Comparison of ENCODE assay signal across 12 cellular contexts in the genomic region with DNA sequence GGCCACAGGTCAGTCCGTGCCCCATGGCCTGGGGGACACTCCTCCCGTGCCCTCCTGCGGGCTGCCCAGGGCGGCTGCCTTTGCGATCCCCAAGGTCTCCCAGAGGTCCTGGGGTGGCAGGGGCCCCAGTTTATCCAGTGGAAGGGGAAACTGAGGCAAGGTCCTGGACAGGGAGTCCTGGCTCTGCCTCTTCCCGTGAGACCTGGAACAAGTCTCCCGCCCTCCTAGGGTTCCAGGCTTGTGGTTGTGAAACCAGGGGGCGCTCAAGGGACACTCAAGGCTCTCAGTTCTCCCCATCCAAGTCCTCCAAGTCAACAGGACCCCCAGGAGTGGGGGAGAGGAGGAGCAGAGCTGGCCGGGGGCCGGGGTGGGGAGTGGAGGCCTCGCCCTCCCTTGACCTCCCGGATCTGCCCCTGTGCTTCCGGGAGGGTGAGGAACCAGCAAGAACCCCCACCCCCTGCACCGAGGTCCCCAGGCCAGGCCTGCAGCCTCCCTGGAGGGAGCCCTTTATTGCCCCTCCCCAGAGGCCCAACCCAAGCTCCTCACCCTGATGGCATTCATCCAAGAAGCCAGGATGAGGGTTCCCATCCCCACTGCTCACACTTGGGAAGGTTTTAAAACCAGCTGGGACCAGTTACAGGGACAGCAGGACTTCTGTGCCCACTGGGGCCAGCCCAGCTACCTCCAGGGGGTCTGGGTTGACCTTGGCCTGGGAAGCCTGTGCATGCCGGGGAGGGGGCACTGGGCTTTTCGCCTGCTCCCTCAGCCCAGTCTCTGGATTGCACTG. TPM values are rescaled to one million over a fixed set of nuclear protein-coding genes. Genes with fewer than 3 reads are reported as not detected.
DNase-seq lines count a peak whose midpoint lies in the region; ATAC-seq and TF ChIP-seq lines count a peak whose summit lies in the region.
"Had no signal": no experiment of that assay in that cellular context is flagged by ENCODE, and none has a peak within 500 bp of the region (broad histone marks: within the 10 kb centered on the region; RNA-seq: fewer than 3 reads in every experiment).

No MANE protein-coding gene starts in this region.

- CTCF ChIA-PET in CD8-positive, alpha-beta T cell (lab: Charles Lee) = interaction anchor here (0.7 to 0.9 kb wide), 2 partner anchors 104 to 143 kb away, joined by 3 read pairs; no protein-coding TSS in a partner anchor

- peak; percentile 20 to 45 (median 20) for DNase-seq in NCI-H1417 (lab: John Stamatoyannopoulos, UW)
- no peak for DNase-seq in NCI-H1417 treated with DMSO at 0.1 percent for 48 hours (lab: John Stamatoyannopoulos, UW)
- no peak for DNase-seq in astrocyte of the cerebellum (ENCODE audit: low read depth)
- DNase-seq in lower lobe of right lung = no peak
- DNase-seq in CD8-positive, alpha-beta T cell = no peak
- DNase-seq in ascending aorta (ENCODE audit: low spot score in 2 of 2) = no peak
- DNase-seq: T-cell had no signal

- intact Hi-C loops in lower lobe of right lung (cut with DNase I) = no loop called here
- intact Hi-C loops in CD8-positive, alpha-beta T cell (cut with DNase I, micrococcal nuclease) = no loop called here
- intact Hi-C loops in ascending aorta (cut with DNase I) = no loop called here

- H3K27me3 ChIP-seq in lower lobe of right lung (ENCODE audit: low read depth) (peaks cover 62% of the 10 kb centered on the region), ascending aorta (no peaks in the 10 kb centered on the region)
- no peaks in the 10 kb centered on the region for H3K27me3 ChIP-seq in CD8-positive, alpha-beta T cell (ENCODE audit: insufficient read depth, low read length)
- H3K27me3 ChIP-seq: vagina had no signal

- no peak overlapping the region for H3K4me3 Mint-ChIP-seq in CD8-positive, alpha-beta T cell
- H3K4me3 Mint-ChIP-seq: dendritic cell treated with granulocyte-macrophage colony-stimulating factor and Interleukin-4, amounts not matched to agents 40 ng/mL and 50 ng/mL, for 4 days; T-cell had no signal

- H3K4me1 ChIP-seq in lower lobe of right lung (no peaks in the 10 kb centered on the region), ascending aorta (no peaks in the 10 kb centered on the region)
- no peaks in the 10 kb centered on the region for H3K4me1 ChIP-seq in CD8-positive, alpha-beta T cell (ENCODE audit: insufficient read depth, low read length)
- H3K4me1 ChIP-seq: prostate gland, vagina had no signal

- H3K36me3 ChIP-seq in lower lobe of right lung = no peaks in the 10 kb centered on the region
- no peaks in the 10 kb centered on the region for H3K36me3 ChIP-seq in CD8-positive, alpha-beta T cell (ENCODE audit: insufficient read depth, low read length)
- no peaks in the 10 kb centered on the region for H3K36me3 ChIP-seq in ascending aorta
- H3K36me3 ChIP-seq: prostate gland, vagina had no signal

- H3K27ac Mint-ChIP-seq in CD8-positive, alpha-beta T cell = no peak overlapping the region
- H3K27ac Mint-ChIP-seq: dendritic cell treated with granulocyte-macrophage colony-stimulating factor and Interleukin-4, amounts not matched to agents 40 ng/mL and 50 ng/mL, for 4 days; T-cell had no signal

- H3K9me3 Mint-ChIP-seq in CD8-positive, alpha-beta T cell = no peaks in the 10 kb centered on the region
- H3K9me3 Mint-ChIP-seq: dendritic cell treated with granulocyte-macrophage colony-stimulating factor and Interleukin-4, amounts not matched to agents 40 ng/mL and 50 ng/mL, for 4 days; T-cell had no signal

- POLR2A ChIA-PET in CD8-positive, alpha-beta T cell (lab: Charles Lee) = no interaction called here

- no peaks in the 10 kb centered on the region for H3K36me3 Mint-ChIP-seq in CD8-positive, alpha-beta T cell
- H3K36me3 Mint-ChIP-seq: T-cell had no signal

- peaks cover 23% of the 10 kb centered on the region for H3K27me3 Mint-ChIP-seq in CD8-positive, alpha-beta T cell (ENCODE audit: low read depth)

- peak; percentile 77 for TF ChIP-seq RAD21 in Ishikawa (IDR thresholded peaks at IDR 0.05; ENCODE audit: low read depth)

- in situ Hi-C loops in astrocyte of the cerebellum (cut with HindIII; ENCODE audit: low sequenced_read_pairs) = no loop called here

- ATAC-seq in lower lobe of right lung (no peak), GM21737 (IDR thresholded peaks at IDR 0.05; ENCODE audit: unreplicated experiment) (no peak)
- ATAC-seq in CD8-positive, alpha-beta T cell = no peak
- ATAC-seq: T-cell had no signal

- peak; percentile 55 for TF ChIP-seq EP300 in Ishikawa (IDR thresholded peaks at IDR 0.05; ENCODE audit: borderline replicate concordance)

- H3K27ac ChIP-seq in lower lobe of right lung = no peak overlapping the region
- H3K27ac ChIP-seq in CD8-positive, alpha-beta T cell (ENCODE audit: low read depth, low read length) = no peak overlapping the region
- H3K27ac ChIP-seq in ascending aorta = no peak overlapping the region
- H3K27ac ChIP-seq: prostate gland, vagina had no signal

- H3K9me3 ChIP-seq in lower lobe of right lung (no peaks in the 10 kb centered on the region), ascending aorta (no peaks in the 10 kb centered on the region)
- no peaks in the 10 kb centered on the region for H3K9me3 ChIP-seq in CD8-positive, alpha-beta T cell (ENCODE audit: low read length)
- H3K9me3 ChIP-seq: prostate gland, vagina had no signal

- H3K4me3 ChIP-seq in astrocyte of the cerebellum (ENCODE audit: low read depth, low read length) (no peak overlapping the region), lower lobe of right lung (no peak overlapping the region), ascending aorta (no peak overlapping the region)
- H3K4me3 ChIP-seq in CD8-positive, alpha-beta T cell (ENCODE audit: low read depth, low read length) = no peak overlapping the region
- H3K4me3 ChIP-seq: prostate gland, vagina had no signal

- no peaks in the 10 kb centered on the region for H3K4me1 Mint-ChIP-seq in CD8-positive, alpha-beta T cell (ENCODE audit: low read depth)
- H3K4me1 Mint-ChIP-seq: T-cell had no signal

- peak; percentile 38 for TF ChIP-seq CTCF in astrocyte of the cerebellum (IDR thresholded peaks at IDR 0.05; ENCODE audit: low read depth, low read length, missing control alignments)
- TF ChIP-seq CTCF in lower lobe of right lung (IDR thresholded peaks at IDR 0.05) = peak; percentile 29
- TF ChIP-seq CTCF in CD8-positive, alpha-beta T cell (IDR thresholded peaks at IDR 0.05) = no peak
- no peak for TF ChIP-seq CTCF in ascending aorta (IDR thresholded peaks at IDR 0.05)

TF ChIP-seq in Ishikawa, 13 proteins besides CTCF, POLR2A, EP300 and RAD21:
- TF ChIP-seq CREB1 (IDR thresholded peaks at IDR 0.05; ENCODE audit: low read depth) = no peak
- TF ChIP-seq ZBTB7A (IDR thresholded peaks at IDR 0.05; ENCODE audit: low read depth) = 0 out of 2 replicates have a peak, but pooled peaks have one; percentile 27
- no peak for TF ChIP-seq TAF1 (IDR thresholded peaks at IDR 0.05; ENCODE audit: low read depth)
- peak; percentile 62 for TF ChIP-seq NFIC (IDR thresholded peaks at IDR 0.05)
- TF ChIP-seq, protein P1, sequence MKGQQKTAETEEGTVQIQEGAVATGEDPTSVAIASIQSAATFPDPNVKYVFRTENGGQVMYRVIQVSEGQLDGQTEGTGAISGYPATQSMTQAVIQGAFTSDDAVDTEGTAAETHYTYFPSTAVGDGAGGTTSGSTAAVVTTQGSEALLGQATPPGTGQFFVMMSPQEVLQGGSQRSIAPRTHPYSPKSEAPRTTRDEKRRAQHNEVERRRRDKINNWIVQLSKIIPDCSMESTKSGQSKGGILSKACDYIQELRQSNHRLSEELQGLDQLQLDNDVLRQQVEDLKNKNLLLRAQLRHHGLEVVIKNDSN (IDR thresholded peaks at IDR 0.05) = no peak
- 0 out of 2 replicates have a peak, but pooled peaks have one; percentile 25 for TF ChIP-seq TEAD4 (IDR thresholded peaks at IDR 0.05)
- TF ChIP-seq, protein P2, sequence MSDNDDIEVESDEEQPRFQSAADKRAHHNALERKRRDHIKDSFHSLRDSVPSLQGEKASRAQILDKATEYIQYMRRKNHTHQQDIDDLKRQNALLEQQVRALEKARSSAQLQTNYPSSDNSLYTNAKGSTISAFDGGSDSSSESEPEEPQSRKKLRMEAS (IDR thresholded peaks at IDR 0.05) = no peak
- TF ChIP-seq EGR1 (IDR thresholded peaks at IDR 0.05) = no peak
- TF ChIP-seq CEBPB (IDR thresholded peaks at IDR 0.05) = no peak; the same call in 1 of the 2 replicates
- 0 out of 2 replicates have a peak, but pooled peaks have one; percentile 24 for TF ChIP-seq FOXM1 (IDR thresholded peaks at IDR 0.05; ENCODE audit: borderline replicate concordance, low read depth)
- no peak for TF ChIP-seq YY1 (IDR thresholded peaks at IDR 0.05; ENCODE audit: low read depth)
- TF ChIP-seq TCF12 (IDR thresholded peaks at IDR 0.05; ENCODE audit: low read depth) = peak; percentile 59; the same call in 1 of the 2 replicates
- TF ChIP-seq, protein P3, sequence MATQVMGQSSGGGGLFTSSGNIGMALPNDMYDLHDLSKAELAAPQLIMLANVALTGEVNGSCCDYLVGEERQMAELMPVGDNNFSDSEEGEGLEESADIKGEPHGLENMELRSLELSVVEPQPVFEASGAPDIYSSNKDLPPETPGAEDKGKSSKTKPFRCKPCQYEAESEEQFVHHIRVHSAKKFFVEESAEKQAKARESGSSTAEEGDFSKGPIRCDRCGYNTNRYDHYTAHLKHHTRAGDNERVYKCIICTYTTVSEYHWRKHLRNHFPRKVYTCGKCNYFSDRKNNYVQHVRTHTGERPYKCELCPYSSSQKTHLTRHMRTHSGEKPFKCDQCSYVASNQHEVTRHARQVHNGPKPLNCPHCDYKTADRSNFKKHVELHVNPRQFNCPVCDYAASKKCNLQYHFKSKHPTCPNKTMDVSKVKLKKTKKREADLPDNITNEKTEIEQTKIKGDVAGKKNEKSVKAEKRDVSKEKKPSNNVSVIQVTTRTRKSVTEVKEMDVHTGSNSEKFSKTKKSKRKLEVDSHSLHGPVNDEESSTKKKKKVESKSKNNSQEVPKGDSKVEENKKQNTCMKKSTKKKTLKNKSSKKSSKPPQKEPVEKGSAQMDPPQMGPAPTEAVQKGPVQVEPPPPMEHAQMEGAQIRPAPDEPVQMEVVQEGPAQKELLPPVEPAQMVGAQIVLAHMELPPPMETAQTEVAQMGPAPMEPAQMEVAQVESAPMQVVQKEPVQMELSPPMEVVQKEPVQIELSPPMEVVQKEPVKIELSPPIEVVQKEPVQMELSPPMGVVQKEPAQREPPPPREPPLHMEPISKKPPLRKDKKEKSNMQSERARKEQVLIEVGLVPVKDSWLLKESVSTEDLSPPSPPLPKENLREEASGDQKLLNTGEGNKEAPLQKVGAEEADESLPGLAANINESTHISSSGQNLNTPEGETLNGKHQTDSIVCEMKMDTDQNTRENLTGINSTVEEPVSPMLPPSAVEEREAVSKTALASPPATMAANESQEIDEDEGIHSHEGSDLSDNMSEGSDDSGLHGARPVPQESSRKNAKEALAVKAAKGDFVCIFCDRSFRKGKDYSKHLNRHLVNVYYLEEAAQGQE (IDR thresholded peaks at IDR 0.05; ENCODE audit: low read depth) = no peak

RNA-seq across cellular contexts. Expression of a gene that starts 24.7 kb away (rescaled TPM):
- total RNA-seq in lower lobe of right lung (31.2 TPM), ascending aorta (80.3 TPM)
- 1 to 10 TPM; 7.6 to 7.7 TPM for total RNA-seq in CD8-positive, alpha-beta T cell

RNA-seq across cellular contexts. Expression of a gene that starts 48.3 kb away (rescaled TPM):
- total RNA-seq in lower lobe of right lung (27.0 TPM), ascending aorta (72.2 TPM)
- 1 to 10 TPM; 1.7 to 1.8 TPM for total RNA-seq in CD8-positive, alpha-beta T cell

Comparison
In these comparisons a context has a peak if more than half of its experiments do, and no peak if none do; other contexts are left out.
1. DNase-seq: peak in NCI-H1417 (3 of 3); none in NCI-H1417 treated with DMSO at 0.1 percent for 48 hours (single experiment), astrocyte of the cerebellum (single experiment), lower lobe of right lung (single experiment), CD8-positive, alpha-beta T cell (0 of 7) and ascending aorta (0 of 2).
2. CTCF ChIP-seq: peak in astrocyte of the cerebellum (single experiment) and lower lobe of right lung (single experiment); none in CD8-positive, alpha-beta T cell (single experiment) and ascending aorta (0 of 3).